10 cellular contexts compared by ENCODE assay signal in the genomic region with DNA sequence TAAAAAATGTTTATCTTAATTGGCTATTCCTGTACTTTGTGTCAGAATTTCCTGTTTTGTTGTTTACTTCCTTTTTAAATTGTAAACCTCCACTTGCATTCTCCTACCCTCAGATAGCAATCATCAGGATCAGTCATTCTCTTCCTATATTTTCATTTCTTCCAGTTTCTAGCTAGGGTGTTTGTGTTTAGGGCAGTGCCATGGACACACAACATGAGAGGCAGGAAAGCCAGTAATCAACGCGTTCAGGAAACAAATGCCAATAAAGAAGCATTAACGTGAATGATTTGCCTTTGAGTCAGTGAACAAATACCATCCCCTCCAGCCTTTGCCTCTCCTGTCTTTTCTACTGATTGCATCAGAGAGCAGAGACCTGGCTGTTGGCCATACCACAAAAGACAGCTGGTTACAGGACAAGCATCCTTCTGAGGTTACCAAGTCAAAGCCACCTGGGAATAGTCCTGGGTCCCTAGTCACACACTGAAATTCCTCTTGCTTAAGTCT. TPM values are rescaled to one million over a fixed set of nuclear protein-coding genes. Genes with fewer than 3 reads are reported as not detected.
DNase-seq lines count a peak whose midpoint lies in the region; ATAC-seq and TF ChIP-seq lines count a peak whose summit lies in the region.
"Had no signal": no experiment of that assay in that cellular context is flagged by ENCODE, and none has a peak within 500 bp of the region (broad histone marks: within the 10 kb centered on the region; RNA-seq: fewer than 3 reads in every experiment).

No MANE protein-coding gene starts in this region.

- TF ChIP-seq CTCF in astrocyte of the spinal cord (IDR thresholded peaks at IDR 0.05; ENCODE audit: low read depth, low read length): no peak
- no peak for TF ChIP-seq CTCF in mucosa of descending colon (IDR thresholded peaks at IDR 0.05)
- TF ChIP-seq CTCF in mesothelial cell of epicardium (IDR thresholded peaks at IDR 0.05; ENCODE audit: unreplicated experiment): no peak

- H3K4me2 ChIP-seq in BLaER1: peak overlapping the region; percentile 44

- POLR2A ChIA-PET in CD4-positive, alpha-beta memory T cell (lab: Charles Lee; ENCODE audit: partially characterized antibody): no interaction called here

- H3K4me1 Mint-ChIP-seq in CD4-positive, alpha-beta memory T cell: peaks cover 0 to 1% (median 0%) of the 10 kb centered on the region in 4 donors
- peaks cover 20% of the 10 kb centered on the region for H3K4me1 Mint-ChIP-seq in mesothelial cell of epicardium
- no peaks in the 10 kb centered on the region for H3K4me1 Mint-ChIP-seq in immature natural killer cell
- H3K4me1 Mint-ChIP-seq: activated naive CD4-positive, alpha-beta T cell treated with anti-CD3 and anti-CD28 coated beads, Interleukin-2, amount 50 U/mL, for 24 hours had no signal

- H3K36me3 Mint-ChIP-seq in CD4-positive, alpha-beta memory T cell: no peaks in the 10 kb centered on the region
- H3K36me3 Mint-ChIP-seq in mesothelial cell of epicardium: no peaks in the 10 kb centered on the region
- H3K36me3 Mint-ChIP-seq in immature natural killer cell: no peaks in the 10 kb centered on the region
- H3K36me3 Mint-ChIP-seq: activated naive CD4-positive, alpha-beta T cell treated with anti-CD3 and anti-CD28 coated beads, Interleukin-2, amount 50 U/mL, for 24 hours had no signal

- H3K4me3 Mint-ChIP-seq in CD4-positive, alpha-beta memory T cell: no peak overlapping the region
- no peak overlapping the region for H3K4me3 Mint-ChIP-seq in mesothelial cell of epicardium
- no peak overlapping the region for H3K4me3 Mint-ChIP-seq in immature natural killer cell
- H3K4me3 Mint-ChIP-seq: activated naive CD4-positive, alpha-beta T cell treated with anti-CD3 and anti-CD28 coated beads, Interleukin-2, amount 50 U/mL, for 24 hours had no signal

- ATAC-seq in mucosa of descending colon (peak; percentile 85), HG03457 (IDR thresholded peaks at IDR 0.05; ENCODE audit: unreplicated experiment) (no peak)

- no peaks in the 10 kb centered on the region for H3K36me3 ChIP-seq in BLaER1
- no peaks in the 10 kb centered on the region for H3K36me3 ChIP-seq in mucosa of descending colon (ENCODE audit: low read depth)
- H3K36me3 ChIP-seq in CD4-positive, alpha-beta memory T cell (ENCODE audit: insufficient read depth, low read length): no peaks in the 10 kb centered on the region
- H3K36me3 ChIP-seq: sigmoid colon had no signal

- H3K9me3 Mint-ChIP-seq in CD4-positive, alpha-beta memory T cell: no peaks in the 10 kb centered on the region
- H3K9me3 Mint-ChIP-seq in mesothelial cell of epicardium: peaks cover 4% of the 10 kb centered on the region
- H3K9me3 Mint-ChIP-seq in immature natural killer cell: peaks cover 0 to 2% (median 0%) of the 10 kb centered on the region in 6 donors
- H3K9me3 Mint-ChIP-seq: activated naive CD4-positive, alpha-beta T cell treated with anti-CD3 and anti-CD28 coated beads, Interleukin-2, amount 50 U/mL, for 24 hours had no signal

- H3K27ac ChIP-seq in BLaER1: no peak overlapping the region
- H3K27ac ChIP-seq in CD4-positive, alpha-beta memory T cell (ENCODE audit: low read depth, low read length): no peak overlapping the region
- H3K27ac ChIP-seq: sigmoid colon had no signal

- in situ Hi-C loops in astrocyte of the spinal cord (cut with HindIII; ENCODE audit: low sequenced_read_pairs): no loop called here

- DNase-seq in NCI-H1092 treated with DMSO at 0.1 percent for 48 hours (lab: John Stamatoyannopoulos, UW) (peak; percentile 54), astrocyte of the spinal cord (ENCODE audit: low read depth, low spot score) (peak; percentile 99), mucosa of descending colon (peak in 1 of 3 donors; percentile 70), mesothelial cell of epicardium (ENCODE audit: low spot score in 2 of 2, unreplicated experiment in 2 of 2) (no peak), immature natural killer cell (no peak)
- DNase-seq in CD4-positive, alpha-beta memory T cell: no peak
- DNase-seq: sigmoid colon had no signal

- CTCF ChIA-PET in CD4-positive, alpha-beta memory T cell (lab: Charles Lee; ENCODE audit: partially characterized antibody): no interaction called here

- H3K9me3 ChIP-seq in BLaER1: no peaks in the 10 kb centered on the region
- H3K9me3 ChIP-seq in mucosa of descending colon: no peaks in the 10 kb centered on the region
- no peaks in the 10 kb centered on the region for H3K9me3 ChIP-seq in CD4-positive, alpha-beta memory T cell (ENCODE audit: control insufficient read depth in 1 of 2, low read length in 2 of 2)
- H3K9me3 ChIP-seq: sigmoid colon had no signal

- H3K4me3 ChIP-seq in BLaER1 (no peak overlapping the region), astrocyte of the spinal cord (ENCODE audit: low read depth, low read length) (no peak overlapping the region), mucosa of descending colon (peak overlapping the region; percentile 7)
- H3K4me3 ChIP-seq in CD4-positive, alpha-beta memory T cell (ENCODE audit: low read length in 2 of 2): no peak overlapping the region
- H3K4me3 ChIP-seq: sigmoid colon had no signal

- H3K9ac ChIP-seq in BLaER1: no peak overlapping the region

- no peak overlapping the region for H3K27ac Mint-ChIP-seq in CD4-positive, alpha-beta memory T cell
- H3K27ac Mint-ChIP-seq in mesothelial cell of epicardium: no peak overlapping the region
- H3K27ac Mint-ChIP-seq in immature natural killer cell: no peak overlapping the region
- H3K27ac Mint-ChIP-seq: activated naive CD4-positive, alpha-beta T cell treated with anti-CD3 and anti-CD28 coated beads, Interleukin-2, amount 50 U/mL, for 24 hours had no signal

- H3K27me3 Mint-ChIP-seq in CD4-positive, alpha-beta memory T cell: peaks cover 5 to 24% of the 10 kb centered on the region in 2 donors
- H3K27me3 Mint-ChIP-seq in mesothelial cell of epicardium (ENCODE audit: low read depth) (no peaks in the 10 kb centered on the region), immature natural killer cell (ENCODE audit: low read depth in 3 of 3) (peaks cover 2 to 10% (median 5%) of the 10 kb centered on the region in 3 donors)

- no peaks in the 10 kb centered on the region for H3K27me3 ChIP-seq in BLaER1
- no peaks in the 10 kb centered on the region for H3K27me3 ChIP-seq in CD4-positive, alpha-beta memory T cell (ENCODE audit: insufficient read depth, low read length)
- H3K27me3 ChIP-seq: sigmoid colon had no signal

- intact Hi-C loops in mucosa of descending colon (cut with DNase I, micrococcal nuclease): no loop called here
- intact Hi-C loops in CD4-positive, alpha-beta memory T cell (cut with micrococcal nuclease): no loop called here

- H4K20me1 ChIP-seq in BLaER1: no peaks in the 10 kb centered on the region

- H3K4me1 ChIP-seq in BLaER1 (peaks cover 19% of the 10 kb centered on the region), mucosa of descending colon (ENCODE audit: low read depth) (peaks cover 23% of the 10 kb centered on the region)
- no peaks in the 10 kb centered on the region for H3K4me1 ChIP-seq in CD4-positive, alpha-beta memory T cell (ENCODE audit: insufficient read depth, low read length)
- H3K4me1 ChIP-seq: sigmoid colon had no signal

RNA-seq across cellular contexts. Expression of a gene that starts 56.7 kb away (rescaled TPM):
- 100 to 1,000 TPM; 109 to 132 (median 113) TPM for total RNA-seq in mucosa of descending colon
- total RNA-seq in CD4-positive, alpha-beta memory T cell: under 1 TPM; 0.23 to 0.33 TPM
- polyA plus RNA-seq in CD4-positive, alpha-beta memory T cell: under 1 TPM in 1 of 2 donors, not detected in 1; 0.87 TPM
- total RNA-seq in mesothelial cell of epicardium: 32.3 to 37.9 TPM (median 36.4 TPM) in 3 replicates
- under 1 TPM in 2 of 3 donors, not detected in 1; 0.15 to 0.29 TPM for polyA plus RNA-seq in immature natural killer cell

Comparison
In these comparisons a context has a peak if more than half of its experiments do, and no peak if none do; other contexts are left out.
1. DNase-seq: peak in NCI-H1092 treated with DMSO at 0.1 percent for 48 hours (single experiment) and astrocyte of the spinal cord (single experiment); none in CD4-positive, alpha-beta memory T cell (0 of 5), mesothelial cell of epicardium (0 of 2) and immature natural killer cell (0 of 3).
2. RNA of a gene that starts 56.7 kb away (total RNA-seq): 109 to 132 TPM in mucosa of descending colon and 32.3 to 37.9 TPM in mesothelial cell of epicardium; 0.23 to 0.33 TPM in CD4-positive, alpha-beta memory T cell; every median in the first group is over 10 times any median in the second.